20 cellular contexts compared by ENCODE assay signal in the genomic region with DNA sequence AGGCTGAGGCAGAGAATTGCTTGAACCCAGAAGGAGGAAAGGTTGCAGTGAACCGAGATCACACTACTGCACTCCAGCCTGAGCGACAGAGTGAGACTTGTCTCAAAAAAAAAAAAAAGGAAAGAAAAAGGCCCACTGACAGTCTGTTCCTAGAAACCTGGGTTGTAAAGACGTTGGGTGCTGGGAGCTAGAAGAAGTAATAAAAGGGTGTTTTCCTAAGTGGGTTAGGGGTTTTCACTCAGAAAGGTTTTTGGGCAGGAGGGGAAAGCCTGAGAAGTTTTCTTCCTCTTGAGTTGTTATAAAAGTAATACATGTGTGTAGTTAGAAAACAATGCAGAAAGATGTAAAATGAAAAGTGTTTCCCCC. TPM values are rescaled to one million over a fixed set of nuclear protein-coding genes. Genes with fewer than 3 reads are reported as not detected.
DNase-seq lines count a peak whose midpoint lies in the region; ATAC-seq and TF ChIP-seq lines count a peak whose summit lies in the region.
"Had no signal": no experiment of that assay in that cellular context is flagged by ENCODE, and none has a peak within 500 bp of the region (broad histone marks: within the 10 kb centered on the region; RNA-seq: fewer than 3 reads in every experiment).

No MANE protein-coding gene starts in this region.

- H3K36me3 Mint-ChIP-seq in activated T-cell treated with anti-CD3 and anti-CD28 coated beads, Interleukin-2, amount 50 U/mL, for 72 hours (ENCODE audit: insufficient read depth in 2 of 2), result peaks cover 3 to 5% of the 10 kb centered on the region in 2 donors
- no peaks in the 10 kb centered on the region for H3K36me3 Mint-ChIP-seq in brain
- peaks cover 5% of the 10 kb centered on the region for H3K36me3 Mint-ChIP-seq in stimulated activated memory B cell treated with anti-CD40 and anti-IgM and Interleukin-4, amounts not matched to agents 10 μg/mL and 1 μg/mL and 100 μg/mL, for 72 hours

- no peaks in the 10 kb centered on the region for H3K9me3 Mint-ChIP-seq in activated T-cell treated with anti-CD3 and anti-CD28 coated beads, Interleukin-2, amount 50 U/mL, for 72 hours
- no peaks in the 10 kb centered on the region for H3K9me3 Mint-ChIP-seq in brain
- no peaks in the 10 kb centered on the region for H3K9me3 Mint-ChIP-seq in stimulated activated memory B cell treated with anti-CD40 and anti-IgM and Interleukin-4, amounts not matched to agents 10 μg/mL and 1 μg/mL and 100 μg/mL, for 72 hours

- H3K4me1 ChIP-seq in OCI-LY1 (ENCODE audit: insufficient read depth, low read length, severe bottlenecking), result peaks cover 26% of the 10 kb centered on the region

- H3K27me3 ChIP-seq in OCI-LY1 (ENCODE audit: insufficient read depth, low read length), result no peaks in the 10 kb centered on the region
- H3K27me3 ChIP-seq: colonic mucosa, esophagus muscularis mucosa, heart left ventricle, tibial artery had no signal

- no peaks in the 10 kb centered on the region for H3K9me3 ChIP-seq in OCI-LY1 (ENCODE audit: low read length)
- H3K9me3 ChIP-seq: colonic mucosa, esophagus muscularis mucosa, heart left ventricle, tibial artery had no signal

- peak overlapping the region; percentile 91; the same call in 1 of the 2 replicates for H3K4me2 ChIP-seq in OCI-LY1 (ENCODE audit: low read length)

- H3K27me3 Mint-ChIP-seq in activated T-cell treated with anti-CD3 and anti-CD28 coated beads, Interleukin-2, amount 50 U/mL, for 72 hours (ENCODE audit: low read depth), result no peaks in the 10 kb centered on the region
- H3K27me3 Mint-ChIP-seq in brain, result peaks cover 6% of the 10 kb centered on the region
- H3K27me3 Mint-ChIP-seq in stimulated activated memory B cell treated with anti-CD40 and anti-IgM and Interleukin-4, amounts not matched to agents 10 μg/mL and 1 μg/mL and 100 μg/mL, for 72 hours, result no peaks in the 10 kb centered on the region

- no peak for ATAC-seq in activated T-cell treated with anti-CD3 and anti-CD28 coated beads, Interleukin-2, amount 50 U/mL, for 72 hours (replicated peaks in 1 of 2)
- no peak for ATAC-seq in stimulated activated memory B cell treated with anti-CD40 and anti-IgM and Interleukin-4, amounts not matched to agents 10 μg/mL and 1 μg/mL and 100 μg/mL, for 72 hours
- ATAC-seq in GM18502 (IDR thresholded peaks at IDR 0.05; ENCODE audit: poor library complexity, unreplicated experiment) (no peak), HG03432 (IDR thresholded peaks at IDR 0.05; ENCODE audit: unreplicated experiment) (no peak)
- ATAC-seq: heart left ventricle had no signal

- no peaks in the 10 kb centered on the region for H4K20me1 ChIP-seq in OCI-LY1 (ENCODE audit: insufficient read depth, low read length)

- no peak overlapping the region for H2AFZ ChIP-seq in OCI-LY1 (ENCODE audit: low read length)

- H3K4me3 ChIP-seq in OCI-LY1 (ENCODE audit: low read depth, low read length, poor library complexity, severe bottlenecking), result no peak overlapping the region

- no peak overlapping the region for H3K9ac ChIP-seq in OCI-LY1 (ENCODE audit: low read length)

- no peaks in the 10 kb centered on the region for H3K9me2 ChIP-seq in OCI-LY1 (ENCODE audit: low read depth, low read length)

- H3K27ac Mint-ChIP-seq in activated T-cell treated with anti-CD3 and anti-CD28 coated beads, Interleukin-2, amount 50 U/mL, for 72 hours, result peak overlapping the region; percentile 98
- H3K27ac Mint-ChIP-seq in brain, result peak overlapping the region in 3 of 5 experiments; percentile 38 to 95 (median 93)
- peak overlapping the region; percentile 100 for H3K27ac Mint-ChIP-seq in stimulated activated memory B cell treated with anti-CD40 and anti-IgM and Interleukin-4, amounts not matched to agents 10 μg/mL and 1 μg/mL and 100 μg/mL, for 72 hours

- no peaks in the 10 kb centered on the region for H3F3A ChIP-seq in OCI-LY1 (ENCODE audit: insufficient read depth, low read length)

- H3K27ac ChIP-seq in OCI-LY1 (ENCODE audit: low read depth, low read length, poor library complexity, severe bottlenecking), result no peak overlapping the region

- H3K4me3 Mint-ChIP-seq in activated T-cell treated with anti-CD3 and anti-CD28 coated beads, Interleukin-2, amount 50 U/mL, for 72 hours, result peak overlapping the region; percentile 94 to 100
- peak overlapping the region; percentile 49 to 92 (median 90) for H3K4me3 Mint-ChIP-seq in brain
- H3K4me3 Mint-ChIP-seq in stimulated activated memory B cell treated with anti-CD40 and anti-IgM and Interleukin-4, amounts not matched to agents 10 μg/mL and 1 μg/mL and 100 μg/mL, for 72 hours, result peak overlapping the region; percentile 94

- peak; percentile 17 to 27 for DNase-seq in activated T-cell treated with anti-CD3 and anti-CD28 coated beads, Interleukin-2, amount 50 U/mL, for 72 hours
- DNase-seq in activated T-cell treated with anti-CD3 and anti-CD28 coated beads, Interleukin-2, amount 50 U/mL, for 1 hour, result no peak
- no peak for DNase-seq in T-helper 9 cell
- DNase-seq: activated CD4-positive, alpha-beta T cell treated with anti-CD3 and anti-CD28 coated beads, Interleukin-2, amount 50 U/mL, for 4 hours; amygdala; colonic mucosa; DMS53; heart left ventricle; NCI-H146; SW 1271; tibial artery had no signal

- TF ChIP-seq CTCF in OCI-LY1 (IDR thresholded peaks at IDR 0.05; ENCODE audit: low read length), result no peak
- TF ChIP-seq CTCF in brain (conservative IDR thresholded peaks at IDR 0.05), result no peak

- no peaks in the 10 kb centered on the region for H3K79me2 ChIP-seq in OCI-LY1 (ENCODE audit: insufficient read depth, low read length)

- peaks cover 77% of the 10 kb centered on the region for H3K4me1 Mint-ChIP-seq in activated T-cell treated with anti-CD3 and anti-CD28 coated beads, Interleukin-2, amount 50 U/mL, for 72 hours (ENCODE audit: low read depth)
- H3K4me1 Mint-ChIP-seq in brain, result peaks cover 48% of the 10 kb centered on the region
- peaks cover 64% of the 10 kb centered on the region for H3K4me1 Mint-ChIP-seq in stimulated activated memory B cell treated with anti-CD40 and anti-IgM and Interleukin-4, amounts not matched to agents 10 μg/mL and 1 μg/mL and 100 μg/mL, for 72 hours

- H3K36me3 ChIP-seq in OCI-LY1 (ENCODE audit: insufficient read depth, low read length), result peaks cover 21% of the 10 kb centered on the region; the same call in 1 of the 2 replicates
- H3K36me3 ChIP-seq: colonic mucosa had no signal

RNA-seq across cellular contexts. Expression of a gene that starts 25.4 kb away (rescaled TPM):
- not detected for total RNA-seq in activated T-cell treated with anti-CD3 and anti-CD28 coated beads, Interleukin-2, amount 50 U/mL, for 72 hours
- polyA plus RNA-seq in brain (ENCODE audit: insufficient read depth, low read depth, low replicate concordance), result not detected
- total RNA-seq: esophagus muscularis mucosa, kidney epithelial cell, mononuclear cell, pulmonary artery endothelial cell had no signal

RNA-seq across cellular contexts. Expression of a gene that starts 25.6 kb away (rescaled TPM):
- total RNA-seq in activated T-cell treated with anti-CD3 and anti-CD28 coated beads, Interleukin-2, amount 50 U/mL, for 72 hours, result 100 to 1,000 TPM; 292 to 349 TPM
- 200 TPM for polyA plus RNA-seq in brain (ENCODE audit: insufficient read depth, low read depth, low replicate concordance)

RNA-seq across cellular contexts. Expression of a gene that starts 50.1 kb away (rescaled TPM):
- not detected for total RNA-seq in activated T-cell treated with anti-CD3 and anti-CD28 coated beads, Interleukin-2, amount 50 U/mL, for 72 hours
- not detected for polyA plus RNA-seq in brain (ENCODE audit: insufficient read depth, low read depth, low replicate concordance)
- total RNA-seq: esophagus muscularis mucosa, kidney epithelial cell, mononuclear cell had no signal

Comparison
In these comparisons a context has a peak if more than half of its experiments do, and no peak if none do; other contexts are left out.
1. DNase-seq: peak in activated T-cell treated with anti-CD3 and anti-CD28 coated beads, Interleukin-2, amount 50 U/mL, for 72 hours (2 of 2); none in activated T-cell treated with anti-CD3 and anti-CD28 coated beads, Interleukin-2, amount 50 U/mL, for 1 hour (single experiment) and T-helper 9 cell (single experiment).
2. Peak in every context shown above with its lines, with median percentiles within 50 percentile points of each other: H3K27ac Mint-ChIP-seq and H3K4me3 Mint-ChIP-seq.